Comparison of ENCODE assay signal across 1 cellular context in the genomic region with DNA sequence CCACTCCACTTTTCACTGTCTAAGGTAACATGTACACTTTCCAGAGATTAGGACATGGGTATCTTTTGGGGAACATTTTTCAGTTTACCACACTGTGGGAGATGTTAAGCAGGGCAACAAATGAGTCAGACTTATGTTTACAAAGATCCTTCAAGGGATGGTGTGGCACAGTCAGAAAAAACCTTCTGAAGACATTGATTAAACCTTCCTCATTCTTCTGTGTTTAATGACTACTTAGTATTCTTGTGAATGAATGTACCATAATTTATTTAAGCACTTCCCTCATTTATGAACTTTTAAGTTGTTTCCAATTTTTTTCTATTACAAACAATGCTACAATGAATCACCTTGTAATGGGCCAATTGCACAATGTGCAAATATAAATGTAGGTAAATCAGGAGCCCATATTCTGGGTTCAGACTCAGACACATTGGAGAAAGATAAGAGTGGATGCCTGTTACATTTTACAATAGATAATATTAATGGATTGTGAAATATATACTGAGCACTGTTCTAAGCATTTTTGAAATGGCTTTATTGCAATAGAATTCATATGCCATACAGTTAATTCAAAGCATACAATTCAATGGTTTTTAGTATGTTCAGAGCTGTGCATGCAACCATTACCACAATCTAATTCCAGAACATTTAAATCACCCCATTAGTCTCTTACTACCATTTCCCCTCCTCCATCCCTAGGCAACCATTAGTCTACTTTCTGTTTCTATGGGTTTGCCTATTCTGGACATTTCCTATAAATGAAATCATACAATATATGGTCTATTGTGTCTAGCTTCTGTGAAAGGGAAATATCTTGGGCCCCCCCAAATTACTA.
A peak's percentile ranks its signal among the peaks of the same experiment; 100 is the strongest.
TF ChIP-seq lines count a peak whose summit lies in the region.

No MANE protein-coding gene starts in this region.

TF ChIP-seq in HepG2, 621 proteins besides CTCF, POLR2A, EP300 and RAD21:
- TF ChIP-seq CEBPB (IDR thresholded peaks at IDR 0.05; ENCODE audit: borderline replicate concordance, low read depth, low read length) (0 out of 2 replicates have a peak, but pooled peaks have one; percentile 10), ZNF44 (CRISPR knock-in tag; IDR thresholded peaks at IDR 0.05) (no peak), ZNF136 (CRISPR knock-in tag; IDR thresholded peaks at IDR 0.05; ENCODE audit: low read depth) (no peak), CREB1 (IDR thresholded peaks at IDR 0.05) (no peak), CREB1 (CRISPR knock-in tag; IDR thresholded peaks at IDR 0.05) (0 out of 2 replicates have a peak, but pooled peaks have one; percentile 21), ZIK1 (CRISPR knock-in tag; IDR thresholded peaks at IDR 0.05; ENCODE audit: borderline replicate concordance, low read depth) (no peak), ZNF614 (CRISPR knock-in tag; IDR thresholded peaks at IDR 0.05; ENCODE audit: borderline replicate concordance) (no peak), ZNF430 (CRISPR knock-in tag; IDR thresholded peaks at IDR 0.05) (no peak), SRSF1 (optimal IDR thresholded peaks at IDR 0.05; ENCODE audit: low read depth, low read length) (no peak), SOX13 (IDR thresholded peaks at IDR 0.05) (no peak), SOX13 (CRISPR knock-in tag; conservative IDR thresholded peaks at IDR 0.05 in 1 of 2, IDR thresholded peaks at IDR 0.05 in 1 of 2) (no peak)
- TF ChIP-seq, protein P1, sequence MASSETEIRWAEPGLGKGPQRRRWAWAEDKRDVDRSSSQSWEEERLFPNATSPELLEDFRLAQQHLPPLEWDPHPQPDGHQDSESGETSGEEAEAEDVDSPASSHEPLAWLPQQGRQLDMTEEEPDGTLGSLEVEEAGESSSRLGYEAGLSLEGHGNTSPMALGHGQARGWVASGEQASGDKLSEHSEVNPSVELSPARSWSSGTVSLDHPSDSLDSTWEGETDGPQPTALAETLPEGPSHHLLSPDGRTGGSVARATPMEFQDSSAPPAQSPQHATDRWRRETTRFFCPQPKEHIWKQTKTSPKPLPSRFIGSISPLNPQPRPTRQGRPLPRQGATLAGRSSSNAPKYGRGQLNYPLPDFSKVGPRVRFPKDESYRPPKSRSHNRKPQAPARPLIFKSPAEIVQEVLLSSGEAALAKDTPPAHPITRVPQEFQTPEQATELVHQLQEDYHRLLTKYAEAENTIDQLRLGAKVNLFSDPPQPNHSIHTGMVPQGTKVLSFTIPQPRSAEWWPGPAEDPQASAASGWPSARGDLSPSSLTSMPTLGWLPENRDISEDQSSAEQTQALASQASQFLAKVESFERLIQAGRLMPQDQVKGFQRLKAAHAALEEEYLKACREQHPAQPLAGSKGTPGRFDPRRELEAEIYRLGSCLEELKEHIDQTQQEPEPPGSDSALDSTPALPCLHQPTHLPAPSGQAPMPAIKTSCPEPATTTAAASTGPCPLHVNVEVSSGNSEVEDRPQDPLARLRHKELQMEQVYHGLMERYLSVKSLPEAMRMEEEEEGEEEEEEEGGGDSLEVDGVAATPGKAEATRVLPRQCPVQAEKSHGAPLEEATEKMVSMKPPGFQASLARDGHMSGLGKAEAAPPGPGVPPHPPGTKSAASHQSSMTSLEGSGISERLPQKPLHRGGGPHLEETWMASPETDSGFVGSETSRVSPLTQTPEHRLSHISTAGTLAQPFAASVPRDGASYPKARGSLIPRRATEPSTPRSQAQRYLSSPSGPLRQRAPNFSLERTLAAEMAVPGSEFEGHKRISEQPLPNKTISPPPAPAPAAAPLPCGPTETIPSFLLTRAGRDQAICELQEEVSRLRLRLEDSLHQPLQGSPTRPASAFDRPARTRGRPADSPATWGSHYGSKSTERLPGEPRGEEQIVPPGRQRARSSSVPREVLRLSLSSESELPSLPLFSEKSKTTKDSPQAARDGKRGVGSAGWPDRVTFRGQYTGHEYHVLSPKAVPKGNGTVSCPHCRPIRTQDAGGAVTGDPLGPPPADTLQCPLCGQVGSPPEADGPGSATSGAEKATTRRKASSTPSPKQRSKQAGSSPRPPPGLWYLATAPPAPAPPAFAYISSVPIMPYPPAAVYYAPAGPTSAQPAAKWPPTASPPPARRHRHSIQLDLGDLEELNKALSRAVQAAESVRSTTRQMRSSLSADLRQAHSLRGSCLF (CRISPR knock-in tag; IDR thresholded peaks at IDR 0.05; ENCODE audit: borderline replicate concordance): no peak
- TF ChIP-seq, protein P2, sequence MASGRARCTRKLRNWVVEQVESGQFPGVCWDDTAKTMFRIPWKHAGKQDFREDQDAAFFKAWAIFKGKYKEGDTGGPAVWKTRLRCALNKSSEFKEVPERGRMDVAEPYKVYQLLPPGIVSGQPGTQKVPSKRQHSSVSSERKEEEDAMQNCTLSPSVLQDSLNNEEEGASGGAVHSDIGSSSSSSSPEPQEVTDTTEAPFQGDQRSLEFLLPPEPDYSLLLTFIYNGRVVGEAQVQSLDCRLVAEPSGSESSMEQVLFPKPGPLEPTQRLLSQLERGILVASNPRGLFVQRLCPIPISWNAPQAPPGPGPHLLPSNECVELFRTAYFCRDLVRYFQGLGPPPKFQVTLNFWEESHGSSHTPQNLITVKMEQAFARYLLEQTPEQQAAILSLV (CRISPR knock-in tag; IDR thresholded peaks at IDR 0.05; ENCODE audit: borderline replicate concordance): no peak
- TF ChIP-seq, protein P3, sequence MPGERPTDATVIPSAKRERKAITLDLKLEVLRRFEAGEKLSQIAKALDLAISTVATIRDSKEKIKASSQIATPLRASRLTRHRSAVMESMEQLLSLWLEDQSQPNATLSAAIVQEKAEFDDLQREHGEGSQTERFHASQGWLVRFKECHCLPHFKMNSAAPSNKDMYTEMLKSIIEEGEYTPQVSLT (CRISPR knock-in tag; IDR thresholded peaks at IDR 0.05; ENCODE audit: borderline replicate concordance, low read depth): no peak
- TF ChIP-seq, protein P4, sequence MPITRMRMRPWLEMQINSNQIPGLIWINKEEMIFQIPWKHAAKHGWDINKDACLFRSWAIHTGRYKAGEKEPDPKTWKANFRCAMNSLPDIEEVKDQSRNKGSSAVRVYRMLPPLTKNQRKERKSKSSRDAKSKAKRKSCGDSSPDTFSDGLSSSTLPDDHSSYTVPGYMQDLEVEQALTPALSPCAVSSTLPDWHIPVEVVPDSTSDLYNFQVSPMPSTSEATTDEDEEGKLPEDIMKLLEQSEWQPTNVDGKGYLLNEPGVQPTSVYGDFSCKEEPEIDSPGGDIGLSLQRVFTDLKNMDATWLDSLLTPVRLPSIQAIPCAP (CRISPR knock-in tag; IDR thresholded peaks at IDR 0.05; ENCODE audit: low read depth): no peak
